ENCODE assay signal across 1 cellular context in the genomic region with DNA sequence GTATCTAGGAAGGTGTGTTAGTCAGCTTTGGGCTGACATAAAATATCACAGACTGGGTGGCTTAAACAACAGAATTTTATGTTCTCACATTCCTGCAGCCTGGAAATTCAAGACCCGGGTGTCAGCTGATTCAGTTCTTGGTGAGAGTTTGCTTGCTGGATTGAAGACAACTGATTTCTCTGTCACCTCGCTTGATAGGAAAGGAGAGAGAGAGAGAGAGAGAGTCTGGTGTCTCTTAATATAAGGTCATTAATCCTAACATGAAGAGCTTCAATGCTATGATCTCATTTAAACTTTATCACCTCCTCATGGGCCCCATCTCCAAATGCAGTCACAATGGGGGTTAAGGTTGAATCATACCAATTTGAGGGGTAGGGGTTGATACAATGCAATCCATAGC.
TF ChIP-seq lines count a peak whose summit lies in the region.

No MANE protein-coding gene starts in this region.

TF ChIP-seq in H1, 55 proteins besides CTCF, POLR2A, EP300 and RAD21 (continued from another document):
- no peak for TF ChIP-seq ZNF274 (IDR thresholded peaks at IDR 0.05; ENCODE audit: borderline replicate concordance, extremely low read depth, low read length)
- no peak for TF ChIP-seq POLR2AphosphoS5 (IDR thresholded peaks at IDR 0.05; ENCODE audit: low read depth, low read length)
- TF ChIP-seq CBX8 (IDR thresholded peaks at IDR 0.05; ENCODE audit: borderline replicate concordance, low read depth, low read length), result no peak
- TF ChIP-seq CEBPB (IDR thresholded peaks at IDR 0.05; ENCODE audit: low read depth, low read length), result no peak
- no peak for TF ChIP-seq RFX5 (IDR thresholded peaks at IDR 0.05; ENCODE audit: borderline replicate concordance, low read depth, low read length)
- no peak for TF ChIP-seq PHF8 (conservative IDR thresholded peaks at IDR 0.05; ENCODE audit: low read depth, low read length)
- TF ChIP-seq SRF (IDR thresholded peaks at IDR 0.05; ENCODE audit: low read depth, low read length), result no peak
- TF ChIP-seq SIRT6 (IDR thresholded peaks at IDR 0.05; ENCODE audit: low read length), result no peak
- no peak for TF ChIP-seq GTF2F1 (IDR thresholded peaks at IDR 0.05; ENCODE audit: borderline replicate concordance, low read depth, low read length)
